In the genomic region with DNA sequence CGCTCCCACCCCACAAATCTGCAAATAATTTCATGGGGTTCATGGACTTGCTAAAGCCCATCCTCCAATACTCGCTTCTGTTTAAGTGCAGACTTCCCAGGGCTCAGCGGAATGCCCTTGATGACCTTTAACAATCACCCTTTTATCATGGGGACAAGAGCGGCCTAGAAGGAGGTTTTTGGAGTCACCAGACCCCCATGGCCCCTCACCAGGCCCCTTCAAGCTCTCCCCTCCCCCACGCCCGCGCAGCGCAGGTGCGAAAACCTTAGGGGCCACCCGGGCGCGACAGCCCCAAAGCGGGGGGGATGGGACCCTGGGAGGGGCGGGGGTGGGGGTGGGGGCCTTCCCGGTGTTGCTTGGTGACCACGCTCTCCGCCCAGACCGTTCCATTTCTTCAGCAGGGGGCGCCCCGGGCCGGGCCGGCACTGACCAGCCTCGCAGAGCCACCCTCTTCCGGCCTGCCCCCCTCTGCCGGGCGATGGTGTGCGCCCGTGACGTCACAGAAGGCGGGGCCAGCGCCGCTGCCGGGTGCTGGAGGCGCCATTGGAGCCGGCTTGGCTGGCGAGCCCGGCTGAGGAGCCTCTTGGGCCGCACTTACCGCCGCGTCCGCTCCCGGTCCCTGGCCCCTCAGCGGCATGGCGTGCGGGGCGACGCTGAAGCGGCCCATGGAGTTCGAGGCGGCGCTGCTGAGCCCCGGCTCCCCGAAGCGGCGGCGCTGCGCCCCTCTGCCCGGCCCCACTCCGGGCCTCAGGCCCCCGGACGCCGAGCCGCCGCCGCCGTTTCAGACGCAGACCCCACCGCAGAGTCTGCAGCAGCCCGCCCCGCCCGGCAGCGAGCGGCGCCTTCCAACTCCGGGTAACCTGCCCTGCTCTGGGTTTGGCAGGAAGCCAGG, we compare ENCODE assay signal across 8 cellular contexts. TPM values are rescaled to one million over a fixed set of nuclear protein-coding genes. Genes with fewer than 3 reads are reported as not detected.
DNase-seq lines count a peak whose midpoint lies in the region; ATAC-seq and TF ChIP-seq lines count a peak whose summit lies in the region.

A gene with protein sequence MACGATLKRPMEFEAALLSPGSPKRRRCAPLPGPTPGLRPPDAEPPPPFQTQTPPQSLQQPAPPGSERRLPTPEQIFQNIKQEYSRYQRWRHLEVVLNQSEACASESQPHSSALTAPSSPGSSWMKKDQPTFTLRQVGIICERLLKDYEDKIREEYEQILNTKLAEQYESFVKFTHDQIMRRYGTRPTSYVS (plus strand): TSS at position 531 of the 892 bp plus-strand sequence. CDS start 105 bp downstream, at position 636.

- peak within 1 kb of the TSS; percentile 78 for H3K4me3 Mint-ChIP-seq in activated CD4-positive, alpha-beta T cell treated with anti-CD3 and anti-CD28 coated beads, Interleukin-2, amount 10 ng/mL, durations not matched to agents 7 days and 5 days

- peaks cover 3% of the 10 kb centered on the region for H3K27me3 Mint-ChIP-seq in activated CD4-positive, alpha-beta T cell treated with anti-CD3 and anti-CD28 coated beads, Interleukin-2, amount 10 ng/mL, durations not matched to agents 7 days and 5 days

- CTCF ChIA-PET in activated CD4-positive, alpha-beta T cell treated with anti-CD3 and anti-CD28 coated beads, Interleukin-2, amount 10 ng/mL, durations not matched to agents 7 days and 5 days (lab: Charles Lee) = no interaction called here

- H3K4me3 ChIP-seq in BLaER1 (peak within 1 kb of the TSS; percentile 93), coronary artery (peak within 1 kb of the TSS; percentile 90)

- H3K9me3 ChIP-seq in BLaER1 = no peaks in the 10 kb centered on the region

- peak within 1 kb of the TSS; percentile 87 for H3K4me2 ChIP-seq in BLaER1

- H3K36me3 Mint-ChIP-seq in activated CD4-positive, alpha-beta T cell treated with anti-CD3 and anti-CD28 coated beads, Interleukin-2, amount 10 ng/mL, durations not matched to agents 7 days and 5 days (ENCODE audit: low read depth) = peaks cover 34% of the 10 kb centered on the region

- H4K20me1 ChIP-seq in BLaER1 = peaks cover 46% of the 10 kb centered on the region

- H3K9ac ChIP-seq in BLaER1 = peak within 1 kb of the TSS; percentile 94

- no peak for TF ChIP-seq CTCF in coronary artery (IDR thresholded peaks at IDR 0.05)

- peaks cover 45% of the 10 kb centered on the region for H3K4me1 Mint-ChIP-seq in activated CD4-positive, alpha-beta T cell treated with anti-CD3 and anti-CD28 coated beads, Interleukin-2, amount 10 ng/mL, durations not matched to agents 7 days and 5 days

- POLR2A ChIA-PET in activated CD4-positive, alpha-beta T cell treated with anti-CD3 and anti-CD28 coated beads, Interleukin-2, amount 10 ng/mL, durations not matched to agents 7 days and 5 days (lab: Charles Lee) = no interaction called here

- DNase-seq in NCI-H526 (lab: John Stamatoyannopoulos, UW) (peak; percentile 90 to 99), coronary artery (ENCODE audit: low spot score) (peak; percentile 98), left colon (peak; percentile 98 to 99)
- peak; percentile 93 for DNase-seq in activated CD4-positive, alpha-beta T cell treated with anti-CD3 and anti-CD28 coated beads, Interleukin-2, amount 10 ng/mL, durations not matched to agents 7 days and 5 days
- DNase-seq in stimulated activated CD4-positive, alpha-beta T cell treated with anti-CD3 and anti-CD28 coated beads, Interleukin-1b, Interleukin-23, amount 100 ng/mL, for 4 hours (ENCODE audit: low read depth in 2 of 2) = peak; percentile 94 to 97

- H3K27ac Mint-ChIP-seq in activated CD4-positive, alpha-beta T cell treated with anti-CD3 and anti-CD28 coated beads, Interleukin-2, amount 10 ng/mL, durations not matched to agents 7 days and 5 days = peak within 1 kb of the TSS; percentile 88

- peak; percentile 96 for ATAC-seq in GM19328 (IDR thresholded peaks at IDR 0.05; ENCODE audit: unreplicated experiment)
- peak; percentile 81 for ATAC-seq in HG03469 (IDR thresholded peaks at IDR 0.05; ENCODE audit: unreplicated experiment)
- peak; percentile 87 for ATAC-seq in left colon

- no peaks in the 10 kb centered on the region for H3K9me3 Mint-ChIP-seq in activated CD4-positive, alpha-beta T cell treated with anti-CD3 and anti-CD28 coated beads, Interleukin-2, amount 10 ng/mL, durations not matched to agents 7 days and 5 days

- intact Hi-C loops in left colon (cut with DNase I, micrococcal nuclease) = no loop called here

- peaks cover 38% of the 10 kb centered on the region for H3K4me1 ChIP-seq in BLaER1

- peaks cover 29% of the 10 kb centered on the region for H3K36me3 ChIP-seq in BLaER1

- H3K27ac ChIP-seq in BLaER1 (peak within 1 kb of the TSS; percentile 95), coronary artery (peak within 1 kb of the TSS; percentile 93)

- H3K27me3 ChIP-seq in BLaER1 = no peaks in the 10 kb centered on the region

RNA-seq across cellular contexts. Expression of the gene that starts here (rescaled TPM):
- 10 to 100 TPM; 61.2 to 74.5 TPM for total RNA-seq in activated CD4-positive, alpha-beta T cell treated with anti-CD3 and anti-CD28 coated beads, Interleukin-2, amount 10 ng/mL, durations not matched to agents 7 days and 5 days
- total RNA-seq in left colon = 10 to 100 TPM; 51.1 to 59.0 TPM

Comparison
In these comparisons a context has a peak if more than half of its experiments do, and no peak if none do; other contexts are left out.
1. Peak in every context shown above with its lines: DNase-seq, ATAC-seq, H3K4me3 ChIP-seq and H3K27ac ChIP-seq.